ENCODE assay signal across 17 cellular contexts in genomic region chr9:86043586-86043985, GRCh38. TPM values are rescaled to one million over a fixed set of nuclear protein-coding genes. Genes with fewer than 3 reads are reported as not detected.
DNase-seq lines count a peak whose midpoint lies in the region; ATAC-seq and TF ChIP-seq lines count a peak whose summit lies in the region.
"Had no signal": no experiment of that assay in that cellular context is flagged by ENCODE, and none has a peak within 500 bp of the region (broad histone marks: within the 10 kb centered on the region; RNA-seq: fewer than 3 reads in every experiment).

No MANE protein-coding gene starts in this region.

- H3K9me3 Mint-ChIP-seq in nephron progenitor cell (peaks cover 2% of the 10 kb centered on the region), mesothelial cell of epicardium (peaks cover 5% of the 10 kb centered on the region)
- H3K9me3 Mint-ChIP-seq: CD4-positive, alpha-beta T cell had no signal

- peak overlapping the region; percentile 99 for H3K27ac ChIP-seq in VCaP
- H3K27ac ChIP-seq: 22Rv1; A549; BLaER1 treated with 17β-estradiol and CSF1 and Interleukin-3, amounts not matched to agents 10 nM and 100 nM; C4-2B had no signal

- no peak overlapping the region for H3K4me3 Mint-ChIP-seq in nephron progenitor cell
- no peak overlapping the region for H3K4me3 Mint-ChIP-seq in mesothelial cell of epicardium
- H3K4me3 Mint-ChIP-seq: B cell; CD4-positive, alpha-beta T cell; CD8-positive, alpha-beta T cell had no signal

- H3K27me3 Mint-ChIP-seq in nephron progenitor cell (ENCODE audit: low read depth, poor library complexity) (no peaks in the 10 kb centered on the region), mesothelial cell of epicardium (ENCODE audit: low read depth) (no peaks in the 10 kb centered on the region)
- H3K27me3 Mint-ChIP-seq: B cell; CD4-positive, alpha-beta T cell had no signal

- ATAC-seq in HG03469 (IDR thresholded peaks at IDR 0.05; ENCODE audit: unreplicated experiment): no peak
- ATAC-seq: A549; CD8-positive, alpha-beta T cell had no signal

- DNase-seq in islet precursor cell (peak; percentile 37), nephron progenitor cell (no peak), germinal center (ENCODE audit: low spot score) (no peak), mesothelial cell of epicardium (ENCODE audit: low spot score in 2 of 2, unreplicated experiment in 2 of 2) (no peak)
- DNase-seq: Caco-2; Calu3; CD4-positive, alpha-beta T cell; DMS79 treated with DMSO at 0.1 percent for 48 hours; GF-D8 had no signal

- H3K27ac Mint-ChIP-seq in nephron progenitor cell (peak overlapping the region; percentile 41), mesothelial cell of epicardium (no peak overlapping the region)
- H3K27ac Mint-ChIP-seq: B cell; CD4-positive, alpha-beta T cell; CD8-positive, alpha-beta T cell had no signal

- TF ChIP-seq CTCF in VCaP (conservative IDR thresholded peaks at IDR 0.05) (no peak), nephron progenitor cell (IDR thresholded peaks at IDR 0.05) (no peak), mesothelial cell of epicardium (IDR thresholded peaks at IDR 0.05; ENCODE audit: unreplicated experiment) (no peak)

- H3K4me1 Mint-ChIP-seq in nephron progenitor cell (peaks cover 53% of the 10 kb centered on the region), mesothelial cell of epicardium (peaks cover 12% of the 10 kb centered on the region)
- H3K4me1 Mint-ChIP-seq: B cell had no signal

- H3K36me3 Mint-ChIP-seq in nephron progenitor cell (ENCODE audit: low read depth): peaks cover 78% of the 10 kb centered on the region
- H3K36me3 Mint-ChIP-seq in mesothelial cell of epicardium: peaks cover 35% of the 10 kb centered on the region
- H3K36me3 Mint-ChIP-seq: CD8-positive, alpha-beta T cell had no signal

RNA-seq across cellular contexts. Expression of gene GOLM1, which starts 55.8 kb away (rescaled TPM):
- 101 to 109 TPM (median 106 TPM) in 3 replicates for total RNA-seq in mesothelial cell of epicardium
